Comparison of ENCODE assay signal across 8 cellular contexts in genomic region chr11:3947084-3947483, GRCh38.
DNase-seq lines count a peak whose midpoint lies in the region; ATAC-seq, FAIRE-seq and TF ChIP-seq lines count a peak whose summit lies in the region.

No MANE protein-coding gene starts in this region.

- POLR2A ChIA-PET in A673 (lab: Charles Lee; ENCODE audit: low non-redundant PET), result no interaction called here

- no peak overlapping the region for H3K27ac ChIP-seq in A673 (ENCODE audit: low read depth, low read length, poor library complexity, severe bottlenecking)

- H3K9me3 ChIP-seq in A673 (ENCODE audit: low read depth, low read length, poor library complexity, severe bottlenecking), result no peaks in the 10 kb centered on the region

- CTCF ChIA-PET in A673 (lab: Charles Lee), result no interaction called here

- FAIRE-seq in D721Med (lab: Jason Lieb, UNC), result no peak

- peak; percentile 39 for DNase-seq in A673 (ENCODE audit: low spot score)
- peak; percentile 33 for DNase-seq in activated CD4-positive, alpha-beta T cell treated with anti-CD3 and anti-CD28 coated beads for 48 hours
- peak; percentile 82 for DNase-seq in fibroblast of the aortic adventitia (ENCODE audit: low read depth)
- peak in 2 of 3 donors; percentile 24 to 31 for DNase-seq in stimulated activated CD4-positive, alpha-beta T cell treated with anti-CD3 and anti-CD28 coated beads, TNF-alpha, amount 100 ng/mL, for 1 hour (ENCODE audit: low read depth in 3 of 3, low spot score in 1 of 3)
- DNase-seq in D721Med (ENCODE audit: insufficient read length, low spot score), result no peak
- no peak for DNase-seq in DMS 273 treated with DMSO at 0.1 percent for 48 hours (lab: John Stamatoyannopoulos, UW)

- H3K4me3 ChIP-seq in A673 (ENCODE audit: low read depth, low read length, poor library complexity, severe bottlenecking) (no peak overlapping the region), fibroblast of the aortic adventitia (ENCODE audit: low read depth, low read length) (no peak overlapping the region)

- TF ChIP-seq CTCF in A673 (conservative IDR thresholded peaks at IDR 0.05; ENCODE audit: low read depth, low read length) (no peak), fibroblast of the aortic adventitia (IDR thresholded peaks at IDR 0.05; ENCODE audit: insufficient read depth, low read length) (no peak), D721Med (IDR thresholded peaks at IDR 0.05; ENCODE audit: insufficient read depth, missing control alignments) (no peak)

- ATAC-seq in GM18909 (IDR thresholded peaks at IDR 0.05; ENCODE audit: poor library complexity, unreplicated experiment) (peak; percentile 77), HG03175 (IDR thresholded peaks at IDR 0.05; ENCODE audit: unreplicated experiment) (peak; percentile 77)

- no peaks in the 10 kb centered on the region for H3K36me3 ChIP-seq in A673 (ENCODE audit: insufficient read depth, low read length, poor library complexity, severe bottlenecking)

- intact Hi-C loops in A673 (cut with micrococcal nuclease; ENCODE audit: unreplicated experiment), result no loop called here

- BruUV-seq in A673 (replicated peaks; lab: Mats Ljungman, UMichigan), result no TSS peak

- no peaks in the 10 kb centered on the region for H3K27me3 ChIP-seq in A673 (replicated peaks; ENCODE audit: insufficient read depth, low read depth, low read length, poor library complexity)

- peaks cover 11% of the 10 kb centered on the region for H3K4me1 ChIP-seq in A673 (ENCODE audit: insufficient read depth, low read length, poor library complexity, severe bottlenecking)

Comparison
In these comparisons a context has a peak if more than half of its experiments do, and no peak if none do; other contexts are left out.
1. DNase-seq: peak in A673 (single experiment), activated CD4-positive, alpha-beta T cell treated with anti-CD3 and anti-CD28 coated beads for 48 hours (single experiment), fibroblast of the aortic adventitia (single experiment) and stimulated activated CD4-positive, alpha-beta T cell treated with anti-CD3 and anti-CD28 coated beads, TNF-alpha, amount 100 ng/mL, for 1 hour (2 of 3); none in D721Med (single experiment) and DMS 273 treated with DMSO at 0.1 percent for 48 hours (single experiment).